Comparison of ENCODE assay signal across 2 cellular contexts in genomic region chr15:78075490-78076230, GRCh38.
TF ChIP-seq lines count a peak whose summit lies in the region.

No MANE protein-coding gene starts in this region.

TF ChIP-seq in GM23338, 12 proteins besides CTCF, POLR2A, EP300 and RAD21 (continued from another document):
- TF ChIP-seq, protein P1, sequence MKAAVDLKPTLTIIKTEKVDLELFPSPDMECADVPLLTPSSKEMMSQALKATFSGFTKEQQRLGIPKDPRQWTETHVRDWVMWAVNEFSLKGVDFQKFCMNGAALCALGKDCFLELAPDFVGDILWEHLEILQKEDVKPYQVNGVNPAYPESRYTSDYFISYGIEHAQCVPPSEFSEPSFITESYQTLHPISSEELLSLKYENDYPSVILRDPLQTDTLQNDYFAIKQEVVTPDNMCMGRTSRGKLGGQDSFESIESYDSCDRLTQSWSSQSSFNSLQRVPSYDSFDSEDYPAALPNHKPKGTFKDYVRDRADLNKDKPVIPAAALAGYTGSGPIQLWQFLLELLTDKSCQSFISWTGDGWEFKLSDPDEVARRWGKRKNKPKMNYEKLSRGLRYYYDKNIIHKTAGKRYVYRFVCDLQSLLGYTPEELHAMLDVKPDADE (IDR thresholded peaks at IDR 0.05): no peak
- no peak for TF ChIP-seq POLR2AphosphoS5 (IDR thresholded peaks at IDR 0.05; ENCODE audit: low read depth)
- no peak for TF ChIP-seq ZNF114 (CRISPR knock-in tag; IDR thresholded peaks at IDR 0.05)
- TF ChIP-seq REST (IDR thresholded peaks at IDR 0.05; ENCODE audit: unreplicated experiment): no peak
- no peak for TF ChIP-seq CREB1 (CRISPR knock-in tag; IDR thresholded peaks at IDR 0.05; ENCODE audit: low read depth)
- TF ChIP-seq ZNF462 (CRISPR knock-in tag; IDR thresholded peaks at IDR 0.05): no peak
- no peak for TF ChIP-seq EZH2phosphoT487 (IDR thresholded peaks at IDR 0.05; ENCODE audit: unreplicated experiment)
- TF ChIP-seq NANOG (IDR thresholded peaks at IDR 0.05; ENCODE audit: borderline replicate concordance): no peak
- TF ChIP-seq STAT1 (IDR thresholded peaks at IDR 0.05; ENCODE audit: unreplicated experiment): no peak

TF ChIP-seq in SK-N-SH, 30 proteins besides CTCF, POLR2A, EP300 and RAD21 (continued from another document):
- peak; percentile 67; the same call in 1 of the 2 replicates for TF ChIP-seq JUND (IDR thresholded peaks at IDR 0.05)
